8 cellular contexts compared by ENCODE assay signal in genomic region chr12:27588075-27588730, GRCh38.
A peak's percentile ranks its signal among the peaks of the same experiment; 100 is the strongest.
DNase-seq lines count a peak whose midpoint lies in the region; ATAC-seq and TF ChIP-seq lines count a peak whose summit lies in the region.
"Not testable (repeated sequence)": the region's sequence is repeated elsewhere in the genome, so short reads cannot be mapped to it uniquely, and the experiment has no call there.

No MANE protein-coding gene starts in this region.

- peaks cover 21% of the 10 kb centered on the region for H3K4me1 Mint-ChIP-seq in activated CD4-positive, alpha-beta T cell treated with anti-CD3 and anti-CD28 coated beads, Interleukin-2, amount 10 ng/mL, durations not matched to agents 24 days and 14 days
- H3K4me1 Mint-ChIP-seq in activated naive CD4-positive, alpha-beta T cell treated with anti-CD3 and anti-CD28 coated beads, Interleukin-2, amount 10 ng/mL, durations not matched to agents 7 days and 5 days = peaks cover 22% of the 10 kb centered on the region
- peaks cover 32% of the 10 kb centered on the region for H3K4me1 Mint-ChIP-seq in dendritic cell treated with granulocyte-macrophage colony-stimulating factor and Interleukin-4, amounts not matched to agents 40 ng/mL and 50 ng/mL, for 4 days (ENCODE audit: low read depth)
- H3K4me1 Mint-ChIP-seq in mesothelial cell of epicardium = peaks cover 55% of the 10 kb centered on the region
- H3K4me1 Mint-ChIP-seq in stimulated activated naive CD8-positive, alpha-beta T cell treated with anti-CD3 and anti-CD28 coated beads, Interleukin-15, amount 100 ng/mL, for 72 hours = peaks cover 14% of the 10 kb centered on the region

- peaks cover 0 to 14% (median 9%) of the 10 kb centered on the region in 11 experiments; a peak in 12 of 22 replicates for H3K9me3 ChIP-seq in BLaER1 treated with 17β-estradiol and CSF1 and Interleukin-3, amounts not matched to agents 10 nM and 100 nM (replicated peaks in 1 of 11)
- H3K9me3 ChIP-seq in Loucy (ENCODE audit: insufficient read depth, low read depth, low read length) = not testable (repeated sequence)

- peak overlapping the region in 7 of 11 experiments; percentile 6 to 37 (median 21); a peak in 9 of 22 replicates for H3K4me2 ChIP-seq in BLaER1 treated with 17β-estradiol and CSF1 and Interleukin-3, amounts not matched to agents 10 nM and 100 nM
- peak overlapping the region; percentile 24 for H3K4me2 ChIP-seq in Loucy (ENCODE audit: low read depth, low read length, poor library complexity, severe bottlenecking)

- not testable (repeated sequence) for H3K9ac ChIP-seq in BLaER1 treated with 17β-estradiol and CSF1 and Interleukin-3, amounts not matched to agents 10 nM and 100 nM; Loucy (ENCODE audit: low read depth, low read length, poor library complexity, severe bottlenecking)

- CTCF ChIA-PET in activated naive CD4-positive, alpha-beta T cell treated with anti-CD3 and anti-CD28 coated beads, Interleukin-2, amount 10 ng/mL, durations not matched to agents 7 days and 5 days (lab: Charles Lee) = not testable (repeated sequence)

- peaks cover 0 to 17% (median 0%) of the 10 kb centered on the region in 11 experiments; a peak in 2 of 22 replicates for H4K20me1 ChIP-seq in BLaER1 treated with 17β-estradiol and CSF1 and Interleukin-3, amounts not matched to agents 10 nM and 100 nM
- H4K20me1 ChIP-seq in Loucy (ENCODE audit: insufficient read depth, low read length, poor library complexity, severe bottlenecking) = not testable (repeated sequence)

- H3K9me3 Mint-ChIP-seq in activated CD4-positive, alpha-beta T cell treated with anti-CD3 and anti-CD28 coated beads, Interleukin-2, amount 10 ng/mL, durations not matched to agents 24 days and 14 days; activated naive CD4-positive, alpha-beta T cell treated with anti-CD3 and anti-CD28 coated beads, Interleukin-2, amount 10 ng/mL, durations not matched to agents 7 days and 5 days; dendritic cell treated with granulocyte-macrophage colony-stimulating factor and Interleukin-4, amounts not matched to agents 40 ng/mL and 50 ng/mL, for 4 days; mesothelial cell of epicardium; stimulated activated naive CD8-positive, alpha-beta T cell treated with anti-CD3 and anti-CD28 coated beads, Interleukin-15, amount 100 ng/mL, for 72 hours: not testable (repeated sequence)

- not testable (repeated sequence) for TF ChIP-seq CTCF in Loucy (conservative IDR thresholded peaks at IDR 0.05; ENCODE audit: low read length); mesothelial cell of epicardium (IDR thresholded peaks at IDR 0.05; ENCODE audit: unreplicated experiment)

- H3K79me2 ChIP-seq in Loucy (ENCODE audit: insufficient read depth, low read length) = not testable (repeated sequence)

- peak; percentile 47 for ATAC-seq in GM18517 (IDR thresholded peaks at IDR 0.05; ENCODE audit: unreplicated experiment)
- ATAC-seq in stimulated activated naive CD8-positive, alpha-beta T cell treated with anti-CD3 and anti-CD28 coated beads, Interleukin-15, amount 100 ng/mL, for 72 hours = peak; percentile 58

- not testable (repeated sequence) for H2AFZ ChIP-seq in Loucy (ENCODE audit: low read length)

- peaks cover 14 to 42% (median 22%) of the 10 kb centered on the region in 10 experiments; a peak in 19 of 20 replicates for H3K4me1 ChIP-seq in BLaER1 treated with 17β-estradiol and CSF1 and Interleukin-3, amounts not matched to agents 10 nM and 100 nM
- peaks cover 41% of the 10 kb centered on the region for H3K4me1 ChIP-seq in Loucy (ENCODE audit: insufficient read depth, low read length, poor library complexity, severe bottlenecking)

- H3K27ac ChIP-seq in BLaER1 treated with 17β-estradiol and CSF1 and Interleukin-3, amounts not matched to agents 10 nM and 100 nM = not testable (repeated sequence)

- not testable (repeated sequence) for DNase-seq in activated CD4-positive, alpha-beta T cell treated with anti-CD3 and anti-CD28 coated beads, Interleukin-2, amount 10 ng/mL, durations not matched to agents 24 days and 14 days; activated naive CD4-positive, alpha-beta T cell treated with anti-CD3 and anti-CD28 coated beads, Interleukin-2, amount 10 ng/mL, durations not matched to agents 7 days and 5 days; mesothelial cell of epicardium (ENCODE audit: low spot score in 2 of 2, unreplicated experiment in 2 of 2); stimulated activated naive CD8-positive, alpha-beta T cell treated with anti-CD3 and anti-CD28 coated beads, Interleukin-15, amount 100 ng/mL, for 72 hours

- peak overlapping the region; percentile 56 for H3K4me3 Mint-ChIP-seq in activated CD4-positive, alpha-beta T cell treated with anti-CD3 and anti-CD28 coated beads, Interleukin-2, amount 10 ng/mL, durations not matched to agents 24 days and 14 days
- peak overlapping the region; percentile 43 for H3K4me3 Mint-ChIP-seq in activated naive CD4-positive, alpha-beta T cell treated with anti-CD3 and anti-CD28 coated beads, Interleukin-2, amount 10 ng/mL, durations not matched to agents 7 days and 5 days
- not testable (repeated sequence) for H3K4me3 Mint-ChIP-seq in dendritic cell treated with granulocyte-macrophage colony-stimulating factor and Interleukin-4, amounts not matched to agents 40 ng/mL and 50 ng/mL, for 4 days; mesothelial cell of epicardium
- peak overlapping the region; percentile 39 to 65 for H3K4me3 Mint-ChIP-seq in stimulated activated naive CD8-positive, alpha-beta T cell treated with anti-CD3 and anti-CD28 coated beads, Interleukin-15, amount 100 ng/mL, for 72 hours

- peaks cover 10 to 40% (median 20%) of the 10 kb centered on the region in 11 experiments; a peak in 21 of 22 replicates for H3K36me3 ChIP-seq in BLaER1 treated with 17β-estradiol and CSF1 and Interleukin-3, amounts not matched to agents 10 nM and 100 nM
- not testable (repeated sequence) for H3K36me3 ChIP-seq in Loucy (ENCODE audit: insufficient read depth, low read length)

- H3K27ac Mint-ChIP-seq in activated CD4-positive, alpha-beta T cell treated with anti-CD3 and anti-CD28 coated beads, Interleukin-2, amount 10 ng/mL, durations not matched to agents 24 days and 14 days = peak overlapping the region; percentile 79
- H3K27ac Mint-ChIP-seq in activated naive CD4-positive, alpha-beta T cell treated with anti-CD3 and anti-CD28 coated beads, Interleukin-2, amount 10 ng/mL, durations not matched to agents 7 days and 5 days = peak overlapping the region; percentile 62
- peak overlapping the region; percentile 10 for H3K27ac Mint-ChIP-seq in dendritic cell treated with granulocyte-macrophage colony-stimulating factor and Interleukin-4, amounts not matched to agents 40 ng/mL and 50 ng/mL, for 4 days
- H3K27ac Mint-ChIP-seq in mesothelial cell of epicardium = peak overlapping the region; percentile 75
- peak overlapping the region in 1 of 2 donors; percentile 70 for H3K27ac Mint-ChIP-seq in stimulated activated naive CD8-positive, alpha-beta T cell treated with anti-CD3 and anti-CD28 coated beads, Interleukin-15, amount 100 ng/mL, for 72 hours

- H3K9me2 ChIP-seq in Loucy (replicated peaks; ENCODE audit: low read depth, low read length) = not testable (repeated sequence)

- not testable (repeated sequence) for H3F3A ChIP-seq in Loucy (ENCODE audit: low read depth)

- not testable (repeated sequence) for H3K27me3 Mint-ChIP-seq in activated CD4-positive, alpha-beta T cell treated with anti-CD3 and anti-CD28 coated beads, Interleukin-2, amount 10 ng/mL, durations not matched to agents 24 days and 14 days; activated naive CD4-positive, alpha-beta T cell treated with anti-CD3 and anti-CD28 coated beads, Interleukin-2, amount 10 ng/mL, durations not matched to agents 7 days and 5 days; dendritic cell treated with granulocyte-macrophage colony-stimulating factor and Interleukin-4, amounts not matched to agents 40 ng/mL and 50 ng/mL, for 4 days; mesothelial cell of epicardium (ENCODE audit: low read depth); stimulated activated naive CD8-positive, alpha-beta T cell treated with anti-CD3 and anti-CD28 coated beads, Interleukin-15, amount 100 ng/mL, for 72 hours

- H3K36me3 Mint-ChIP-seq in activated CD4-positive, alpha-beta T cell treated with anti-CD3 and anti-CD28 coated beads, Interleukin-2, amount 10 ng/mL, durations not matched to agents 24 days and 14 days (ENCODE audit: low read depth); activated naive CD4-positive, alpha-beta T cell treated with anti-CD3 and anti-CD28 coated beads, Interleukin-2, amount 10 ng/mL, durations not matched to agents 7 days and 5 days; dendritic cell treated with granulocyte-macrophage colony-stimulating factor and Interleukin-4, amounts not matched to agents 40 ng/mL and 50 ng/mL, for 4 days (ENCODE audit: low read depth): not testable (repeated sequence)
- peaks cover 12% of the 10 kb centered on the region for H3K36me3 Mint-ChIP-seq in mesothelial cell of epicardium

- not testable (repeated sequence) for H3K27me3 ChIP-seq in BLaER1 treated with 17β-estradiol and CSF1 and Interleukin-3, amounts not matched to agents 10 nM and 100 nM; Loucy (ENCODE audit: insufficient read depth, low read length, poor library complexity, severe bottlenecking)

- not testable (repeated sequence) for H3K4me3 ChIP-seq in BLaER1 treated with 17β-estradiol and CSF1 and Interleukin-3, amounts not matched to agents 10 nM and 100 nM; Loucy (ENCODE audit: low read length, poor library complexity, severe bottlenecking)

- intact Hi-C loops in activated CD4-positive, alpha-beta T cell treated with anti-CD3 and anti-CD28 coated beads, Interleukin-2, amount 10 ng/mL, durations not matched to agents 24 days and 14 days (cut with micrococcal nuclease) = loop anchor here (10.0 kb wide), 1 partner anchor 47 kb away; no protein-coding TSS in a partner anchor
- intact Hi-C loops in dendritic cell treated with granulocyte-macrophage colony-stimulating factor and Interleukin-4, amounts not matched to agents 40 ng/mL and 50 ng/mL, for 4 days (cut with micrococcal nuclease) = not testable (repeated sequence)
